19 cellular contexts compared by ENCODE assay signal in the genomic region with DNA sequence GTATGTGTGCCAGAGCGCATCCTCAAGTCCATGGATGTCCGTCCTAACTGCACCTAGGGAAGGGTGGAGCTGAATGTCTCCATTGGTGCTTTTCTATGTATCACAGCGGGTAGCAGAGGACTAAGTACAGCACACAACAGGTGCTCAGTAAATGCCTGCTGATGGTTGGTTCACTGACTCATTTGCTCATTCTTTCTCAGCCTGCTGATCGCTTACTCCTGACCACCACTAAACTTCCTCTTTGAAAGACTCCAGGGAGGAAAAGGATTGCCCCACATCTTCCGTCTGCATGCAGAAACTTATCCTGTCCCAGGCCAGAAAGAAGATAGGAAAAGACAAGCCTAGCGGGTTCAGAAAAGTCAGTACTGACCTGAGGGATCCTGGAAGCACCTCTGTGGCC.
"Had no signal": no experiment of that assay in that cellular context is flagged by ENCODE, and none has a peak within 500 bp of the region (broad histone marks: within the 10 kb centered on the region; RNA-seq: fewer than 3 reads in every experiment).

No MANE protein-coding gene starts in this region.

- H3K4me1 Mint-ChIP-seq: naive B cell; stimulated activated naive B cell treated with anti-CD40 and anti-IgM and Interleukin-4, amounts not matched to agents 10 μg/mL and 1 μg/mL and 100 μg/mL, for 72 hours had no signal

- H3K4me1 ChIP-seq: lower lobe of right lung, psoas muscle, right lobe of liver had no signal

- H3K4me3 ChIP-seq: lower lobe of right lung, psoas muscle, right lobe of liver, spleen, transverse colon had no signal

- H3K4me3 Mint-ChIP-seq: activated naive CD8-positive, alpha-beta T cell; dendritic cell treated with granulocyte-macrophage colony-stimulating factor and Interleukin-4, amounts not matched to agents 40 ng/mL and 50 ng/mL, for 4 days; stimulated activated naive B cell treated with anti-CD40 and anti-IgM and Interleukin-4, amounts not matched to agents 10 μg/mL and 1 μg/mL and 100 μg/mL, for 72 hours; T-helper 2 cell treated with Interferon-gamma antibody and Interleukin-4, amounts not matched to agents 5 μg/mL and 100 μg/mL, for 36 hours had no signal

- DNase-seq: activated effector memory CD4-positive, alpha-beta T cell treated with anti-CD3 and anti-CD28 coated beads, Interleukin-2, amount 50 U/mL, for 16 hours; activated T-cell treated with anti-CD3 and anti-CD28 coated beads, Interleukin-2, amount 50 U/mL, for 1 hour; amygdala; cerebellar nuclear complex; lower lobe of right lung; midbrain; naive B cell; psoas muscle; right lobe of liver; spleen; stimulated activated CD4-positive, alpha-beta T cell treated with anti-CD3 and anti-CD28 coated beads, Interleukin-2, amount 100 ng/mL, for 24 hours; stimulated activated naive B cell treated with anti-CD40 and anti-IgM and Interleukin-4, amounts not matched to agents 10 μg/mL and 1 μg/mL and 100 μg/mL, for 72 hours; substantia nigra; transverse colon had no signal

- H3K36me3 ChIP-seq: lower lobe of right lung, right lobe of liver, spleen, transverse colon had no signal

- H3K9me3 Mint-ChIP-seq: T-helper 2 cell treated with Interferon-gamma antibody and Interleukin-4, amounts not matched to agents 5 μg/mL and 100 μg/mL, for 36 hours had no signal

- H3K36me3 Mint-ChIP-seq: stimulated activated naive B cell treated with anti-CD40 and anti-IgM and Interleukin-4, amounts not matched to agents 10 μg/mL and 1 μg/mL and 100 μg/mL, for 72 hours had no signal

- ATAC-seq: activated CD4-positive, CD25-positive, alpha-beta regulatory T cell treated with anti-CD3 and anti-CD28 coated beads, Interleukin-2, amount 50 U/mL, for 24 hours; lower lobe of right lung; psoas muscle; stimulated activated naive B cell treated with anti-CD40 and anti-IgM and Interleukin-4, amounts not matched to agents 10 μg/mL and 1 μg/mL and 100 μg/mL, for 72 hours had no signal

- H3K27ac ChIP-seq: lower lobe of right lung, psoas muscle, right lobe of liver, spleen, transverse colon had no signal

- H3K27me3 ChIP-seq: right lobe of liver, transverse colon had no signal

- H3K27ac Mint-ChIP-seq: activated naive CD8-positive, alpha-beta T cell; brain; dendritic cell treated with granulocyte-macrophage colony-stimulating factor and Interleukin-4, amounts not matched to agents 40 ng/mL and 50 ng/mL, for 4 days; stimulated activated naive B cell treated with anti-CD40 and anti-IgM and Interleukin-4, amounts not matched to agents 10 μg/mL and 1 μg/mL and 100 μg/mL, for 72 hours; T-helper 2 cell treated with Interferon-gamma antibody and Interleukin-4, amounts not matched to agents 5 μg/mL and 100 μg/mL, for 36 hours had no signal

- H3K27me3 Mint-ChIP-seq: activated naive CD8-positive, alpha-beta T cell had no signal
